Comparison of ENCODE assay signal across 8 cellular contexts in the genomic region with DNA sequence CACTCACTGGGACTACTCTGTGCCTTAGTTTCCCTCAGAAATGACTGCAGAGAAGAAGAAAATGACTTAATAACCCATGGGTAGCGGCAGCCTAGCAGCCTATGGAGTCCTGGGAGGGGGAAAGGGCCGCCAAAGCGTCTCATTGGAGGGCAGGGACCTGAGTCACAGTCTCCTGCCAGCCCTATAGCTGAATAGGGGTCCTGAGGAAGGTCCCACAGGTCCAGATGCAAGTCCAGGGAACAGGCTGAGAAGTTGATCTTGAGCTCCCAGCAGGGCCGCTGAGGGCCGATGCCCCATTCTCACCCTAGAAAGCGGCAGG. TPM values are rescaled to one million over a fixed set of nuclear protein-coding genes. Genes with fewer than 3 reads are reported as not detected.
DNase-seq lines count a peak whose midpoint lies in the region; ATAC-seq and TF ChIP-seq lines count a peak whose summit lies in the region.

No MANE protein-coding gene starts in this region.

- peaks cover 33% of the 10 kb centered on the region for H3K79me2 ChIP-seq in OCI-LY1 (ENCODE audit: insufficient read depth, low read length)
- H3K79me2 ChIP-seq in neural cell (replicated peaks; ENCODE audit: insufficient read depth, low read length), result peaks cover 13% of the 10 kb centered on the region

- no peak for TF ChIP-seq RAD21 in neural cell (conservative IDR thresholded peaks at IDR 0.05)

- H3K9me3 ChIP-seq in BLaER1, result no peaks in the 10 kb centered on the region
- no peaks in the 10 kb centered on the region for H3K9me3 ChIP-seq in OCI-LY1 (ENCODE audit: low read length)
- H3K9me3 ChIP-seq in neural cell (ENCODE audit: low read length), result no peaks in the 10 kb centered on the region

- DNase-seq in dermis blood vessel endothelial cell (peak; percentile 69), HuH-7 (ENCODE audit: low spot score) (no peak), AG20443 (ENCODE audit: low spot score) (no peak), DMS79 treated with DMSO at 0.1 percent for 48 hours (lab: John Stamatoyannopoulos, UW) (no peak)

- H4K20me1 ChIP-seq in BLaER1, result peaks cover 24% of the 10 kb centered on the region
- no peaks in the 10 kb centered on the region for H4K20me1 ChIP-seq in OCI-LY1 (ENCODE audit: insufficient read depth, low read length)
- H4K20me1 ChIP-seq in neural cell (ENCODE audit: insufficient read depth), result no peaks in the 10 kb centered on the region

- H3F3A ChIP-seq in OCI-LY1 (ENCODE audit: insufficient read depth, low read length) (no peaks in the 10 kb centered on the region), neural cell (ENCODE audit: insufficient read depth, low read length, poor library complexity, severe bottlenecking) (no peaks in the 10 kb centered on the region)

- TF ChIP-seq CTCF in OCI-LY1 (IDR thresholded peaks at IDR 0.05; ENCODE audit: low read length), result no peak; the same call in 1 of the 2 replicates
- TF ChIP-seq CTCF in neural cell (IDR thresholded peaks at IDR 0.05; ENCODE audit: poor library complexity, severe bottlenecking), result no peak

- H3K4me1 ChIP-seq in BLaER1, result peaks cover 85% of the 10 kb centered on the region
- H3K4me1 ChIP-seq in OCI-LY1 (ENCODE audit: insufficient read depth, low read length, severe bottlenecking), result peaks cover 86% of the 10 kb centered on the region

- H3K4me2 ChIP-seq in BLaER1, result peak overlapping the region; percentile 97
- peak overlapping the region; percentile 70 for H3K4me2 ChIP-seq in OCI-LY1 (ENCODE audit: low read length)
- H3K4me2 ChIP-seq in neural cell (ENCODE audit: low read length), result no peak overlapping the region

- H3K27ac ChIP-seq in BLaER1, result peak overlapping the region; percentile 98
- peak overlapping the region; percentile 98 for H3K27ac ChIP-seq in OCI-LY1 (ENCODE audit: low read depth, low read length, poor library complexity, severe bottlenecking)
- no peak overlapping the region for H3K27ac ChIP-seq in neural cell (ENCODE audit: low read length)

- peak overlapping the region; percentile 92 for H3K4me3 ChIP-seq in BLaER1
- peak overlapping the region; percentile 96 for H3K4me3 ChIP-seq in OCI-LY1 (ENCODE audit: low read depth, low read length, poor library complexity, severe bottlenecking)
- H3K4me3 ChIP-seq in neural cell (ENCODE audit: low read length), result peak overlapping the region; percentile 75

- H3K9ac ChIP-seq in BLaER1 (peak overlapping the region; percentile 96), OCI-LY1 (ENCODE audit: low read length) (peak overlapping the region; percentile 87), neural cell (ENCODE audit: low read length) (peak overlapping the region; percentile 86)

- no peak for ATAC-seq in HG02885 (IDR thresholded peaks at IDR 0.05; ENCODE audit: poor library complexity, unreplicated experiment)

- H3K27me3 ChIP-seq in BLaER1 (no peaks in the 10 kb centered on the region), OCI-LY1 (ENCODE audit: insufficient read depth, low read length) (no peaks in the 10 kb centered on the region), neural cell (ENCODE audit: insufficient read depth, low read depth, low read length) (no peaks in the 10 kb centered on the region)

- H3K36me3 ChIP-seq in BLaER1 (peaks cover 11% of the 10 kb centered on the region; the same call in 1 of the 2 replicates), OCI-LY1 (ENCODE audit: insufficient read depth, low read length) (peaks cover 10% of the 10 kb centered on the region; the same call in 1 of the 2 replicates), neural cell (ENCODE audit: insufficient read depth, low read length) (no peaks in the 10 kb centered on the region)

- H2AFZ ChIP-seq in OCI-LY1 (ENCODE audit: low read length) (no peak overlapping the region), neural cell (ENCODE audit: low read depth, low read length) (no peak overlapping the region)

- H3K9me2 ChIP-seq in OCI-LY1 (ENCODE audit: low read depth, low read length) (no peaks in the 10 kb centered on the region), neural cell (ENCODE audit: insufficient read depth, low read length) (no peaks in the 10 kb centered on the region)

- TF ChIP-seq EP300 in neural cell (conservative IDR thresholded peaks at IDR 0.05; ENCODE audit: poor library complexity, severe bottlenecking), result no peak

TF ChIP-seq in neural cell, 6 proteins besides CTCF, POLR2A, EP300 and RAD21:
- TF ChIP-seq SMC3 (conservative IDR thresholded peaks at IDR 0.05; ENCODE audit: poor library complexity), result no peak
- TF ChIP-seq EZH2 (IDR thresholded peaks at IDR 0.05; ENCODE audit: borderline replicate concordance, insufficient read depth, low read length, poor library complexity, severe bottlenecking), result no peak
- TF ChIP-seq TAF1 (IDR thresholded peaks at IDR 0.05; ENCODE audit: low read depth), result no peak
- no peak for TF ChIP-seq POLR2AphosphoS5 (IDR thresholded peaks at IDR 0.05)
- no peak for TF ChIP-seq MXI1 (conservative IDR thresholded peaks at IDR 0.05; ENCODE audit: poor library complexity, severe bottlenecking)

RNA-seq across cellular contexts. Expression of a gene that starts 1.4 kb away (rescaled TPM):
- total RNA-seq in dermis blood vessel endothelial cell, result 55.0 and 75.4 TPM in 2 replicates
- 30.2 and 51.5 TPM in 2 replicates for polyA plus RNA-seq in neural cell
- polyA minus RNA-seq in neural cell, result 11.9 and 18.7 TPM in 2 replicates

RNA-seq across cellular contexts. Expression of a gene that starts 45.3 kb away (rescaled TPM):
- total RNA-seq in dermis blood vessel endothelial cell, result 19.2 and 22.1 TPM in 2 replicates
- polyA plus RNA-seq in neural cell, result 8.0 and 8.5 TPM in 2 replicates
- polyA minus RNA-seq in neural cell, result 9.7 and 11.2 TPM in 2 replicates

RNA-seq across cellular contexts. Expression of a gene that starts 59.7 kb away (rescaled TPM):
- 52.0 and 106 TPM in 2 replicates for total RNA-seq in dermis blood vessel endothelial cell
- polyA plus RNA-seq in neural cell, result 0.30 and 1.5 TPM in 2 replicates
- polyA minus RNA-seq in neural cell, result 0.23 and 0.49 TPM in 2 replicates
